21 cellular contexts compared by ENCODE assay signal in the genomic region with DNA sequence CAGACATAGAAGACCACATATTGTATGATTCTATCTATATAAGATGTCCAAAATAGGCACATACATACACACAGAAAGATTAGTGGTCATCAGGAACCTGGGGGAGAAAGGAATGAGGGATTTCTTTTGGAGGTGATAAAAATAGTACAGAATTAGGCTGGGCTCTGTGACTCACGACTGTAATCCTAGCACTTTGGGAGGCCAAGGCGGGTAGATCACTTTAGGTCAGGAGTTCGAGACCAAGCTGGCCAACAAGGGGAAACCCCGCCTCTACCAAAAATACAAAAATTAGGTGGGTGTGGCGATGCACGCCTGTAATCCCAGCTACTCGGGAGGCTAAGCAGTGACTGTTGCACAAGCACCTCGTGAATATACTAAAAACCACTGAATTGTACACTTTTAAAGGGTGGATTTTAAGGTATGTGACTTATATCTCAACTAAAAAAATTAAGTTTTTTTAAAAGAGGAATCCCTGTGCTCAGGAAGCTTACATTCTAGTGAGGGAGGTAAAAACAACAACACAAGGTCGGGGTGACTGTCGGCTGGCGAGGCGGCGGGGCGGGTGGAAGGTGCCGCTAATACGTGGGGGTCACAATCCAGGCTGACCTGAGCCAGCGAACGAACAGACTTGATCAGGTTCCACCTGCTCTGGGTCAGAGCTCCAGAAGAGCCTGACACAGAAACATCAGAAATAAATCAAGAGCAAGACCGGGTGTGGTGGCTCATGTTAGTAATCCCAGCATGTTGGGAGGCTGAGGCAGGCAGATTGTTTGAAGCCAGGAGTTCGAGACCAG.
"Had no signal": no experiment of that assay in that cellular context is flagged by ENCODE, and none has a peak within 500 bp of the region (broad histone marks: within the 10 kb centered on the region; RNA-seq: fewer than 3 reads in every experiment).

No MANE protein-coding gene starts in this region.

- H3K27ac Mint-ChIP-seq: activated B cell treated with CpG ODN at 0.5 μM for 24 hours; activated CD8-positive, alpha-beta T cell treated with anti-CD3 and anti-CD28 coated beads for 36 hours; activated naive CD8-positive, alpha-beta T cell had no signal

- H2AFZ ChIP-seq: parathyroid adenoma had no signal

- H3K9me3 Mint-ChIP-seq: activated B cell treated with CpG ODN at 0.5 μM for 24 hours; activated CD8-positive, alpha-beta T cell treated with anti-CD3 and anti-CD28 coated beads for 36 hours; nephron had no signal

- H3K4me3 Mint-ChIP-seq: activated B cell treated with CpG ODN at 0.5 μM for 24 hours; activated CD8-positive, alpha-beta T cell treated with anti-CD3 and anti-CD28 coated beads for 36 hours; activated naive CD8-positive, alpha-beta T cell; nephron had no signal

- H3K27me3 Mint-ChIP-seq: activated B cell treated with CpG ODN at 0.5 μM for 24 hours; activated CD8-positive, alpha-beta T cell treated with anti-CD3 and anti-CD28 coated beads for 36 hours; activated naive CD8-positive, alpha-beta T cell had no signal

- H3K9me3 ChIP-seq: spleen, upper lobe of left lung had no signal

- H3K27me3 ChIP-seq: cardiac muscle cell, foreskin keratinocyte, spleen, upper lobe of left lung had no signal

- ATAC-seq: activated CD8-positive, alpha-beta T cell treated with anti-CD3 and anti-CD28 coated beads for 36 hours; foreskin keratinocyte; left cardiac atrium; sciatic nerve; stimulated activated naive CD8-positive, alpha-beta T cell treated with anti-CD3 and anti-CD28 coated beads, Interleukin-15, Interleukin-2, amounts not matched to agents 100 U/mL and 50 U/mL, for 24 hours had no signal

- H3K79me2 ChIP-seq: parathyroid adenoma had no signal

- H3K4me1 ChIP-seq: foreskin keratinocyte, parathyroid adenoma, upper lobe of left lung had no signal

- DNase-seq: activated B cell treated with CpG ODN at 0.5 μM for 24 hours; activated CD4-positive, alpha-beta T cell treated with anti-CD3 and anti-CD28 coated beads for 4 hours; activated CD8-positive, alpha-beta T cell treated with anti-CD3 and anti-CD28 coated beads for 36 hours; activated gamma-delta T cell; activated T-cell treated with anti-CD3 and anti-CD28 coated beads, Interleukin-2, amount 50 U/mL, for 48 hours; amniotic stem cell; dermis blood vessel endothelial cell; effector memory CD4-positive, alpha-beta T cell; hippocampal formation; left cardiac atrium; mesendoderm; spleen; stimulated activated naive CD8-positive, alpha-beta T cell treated with anti-CD3 and anti-CD28 coated beads, Interleukin-15, Interleukin-2, amounts not matched to agents 100 U/mL and 50 U/mL, for 24 hours; SW 1271 had no signal

- H3K27ac ChIP-seq: cardiac muscle cell, foreskin keratinocyte, parathyroid adenoma, spleen, upper lobe of left lung had no signal

- H3K4me3 ChIP-seq: cardiac muscle cell, spleen, upper lobe of left lung had no signal

- H3K36me3 ChIP-seq: cardiac muscle cell had no signal

- H3K4me1 Mint-ChIP-seq: activated B cell treated with CpG ODN at 0.5 μM for 24 hours had no signal
